8 cellular contexts compared by ENCODE assay signal in the genomic region with DNA sequence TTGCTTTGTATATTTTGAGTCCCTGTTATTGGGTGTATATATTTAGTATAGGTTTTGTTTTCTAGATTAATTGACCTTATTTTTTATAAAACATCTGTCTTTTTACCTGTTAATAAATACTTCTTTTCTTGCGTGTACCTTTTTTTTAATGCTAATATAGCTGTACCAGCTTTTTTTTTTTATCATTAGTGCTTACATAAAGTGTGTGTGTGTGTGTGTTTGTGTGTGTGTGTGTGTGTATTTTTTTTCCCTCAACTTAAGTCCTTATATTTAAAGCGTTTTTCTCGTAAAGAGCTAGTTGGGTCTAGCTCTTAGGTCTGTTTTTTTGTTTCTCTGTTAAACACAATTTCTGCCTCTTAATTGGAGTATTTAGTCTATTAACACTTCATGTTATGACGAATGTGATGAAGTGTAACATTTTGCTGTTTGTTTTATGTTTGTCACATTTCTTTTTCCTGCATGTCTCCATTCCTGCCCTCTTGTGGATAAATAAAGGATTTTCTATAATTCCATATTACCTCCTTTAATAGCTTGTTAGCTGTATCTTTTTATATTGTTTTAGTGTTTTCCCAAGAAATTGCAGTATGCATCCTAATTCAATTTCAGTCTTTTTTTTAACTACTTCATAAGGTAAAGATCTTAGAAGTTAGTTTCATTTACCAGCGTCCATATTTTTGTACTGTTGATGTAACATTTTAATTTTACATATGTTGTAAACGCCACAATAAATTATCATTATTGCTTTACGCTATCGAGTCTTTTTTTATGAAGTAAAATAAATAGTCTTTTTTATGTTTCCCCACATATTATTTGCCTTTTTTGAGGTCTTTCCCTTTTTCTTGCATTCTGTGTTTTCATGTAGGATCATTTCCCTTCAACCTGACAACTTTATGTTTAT. TPM values are rescaled to one million over a fixed set of nuclear protein-coding genes. Genes with fewer than 3 reads are reported as not detected.
DNase-seq lines count a peak whose midpoint lies in the region; TF ChIP-seq lines count a peak whose summit lies in the region.

No MANE protein-coding gene starts in this region.

- H3K9me3 ChIP-seq in Peyer's patch = no peaks in the 10 kb centered on the region
- no peaks in the 10 kb centered on the region for H3K9me3 ChIP-seq in esophagus muscularis mucosa
- no peaks in the 10 kb centered on the region for H3K9me3 ChIP-seq in tibial nerve

- H3K4me1 ChIP-seq in Peyer's patch (peaks cover 0 to 29% (median 9%) of the 10 kb centered on the region in 4 donors), esophagus muscularis mucosa (peaks cover 36 to 68% (median 54%) of the 10 kb centered on the region in 4 donors), tibial nerve (peaks cover 0 to 64% (median 28%) of the 10 kb centered on the region in 4 donors)

- no peaks in the 10 kb centered on the region for H3K9me3 Mint-ChIP-seq in activated naive CD4-positive, alpha-beta T cell treated with anti-CD3 and anti-CD28 coated beads, Interleukin-2, amount 10 ng/mL, durations not matched to agents 7 days and 5 days

- no peak for DNase-seq in activated naive CD4-positive, alpha-beta T cell treated with anti-CD3 and anti-CD28 coated beads, Interleukin-2, amount 10 ng/mL, durations not matched to agents 7 days and 5 days
- no peak for DNase-seq in activated naive CD4-positive, alpha-beta T cell treated with Interleukin-2 at 50 U/mL for 16 hours
- DNase-seq in Peyer's patch = no peak
- DNase-seq in esophagus muscularis mucosa (ENCODE audit: extremely low spot score) = no peak
- DNase-seq in tibial nerve (ENCODE audit: low spot score in 2 of 2) = no peak
- DNase-seq in AG08396 (ENCODE audit: low spot score) = no peak
- DNase-seq in T-helper 9 cell = no peak
- DNase-seq in NCI-H2081 treated with DMSO at 0.1 percent for 48 hours (lab: John Stamatoyannopoulos, UW) = no peak

- TF ChIP-seq CTCF in Peyer's patch (IDR thresholded peaks at IDR 0.05) (peak in 5 of 6 experiments; percentile 19 to 53 (median 39)), esophagus muscularis mucosa (IDR thresholded peaks at IDR 0.05) (peak; percentile 27 to 44 (median 38)), tibial nerve (IDR thresholded peaks at IDR 0.05) (peak; percentile 28 to 57 (median 43))

- H3K4me3 ChIP-seq in Peyer's patch = no peak overlapping the region
- no peak overlapping the region for H3K4me3 ChIP-seq in esophagus muscularis mucosa
- H3K4me3 ChIP-seq in tibial nerve = no peak overlapping the region

- H3K27ac Mint-ChIP-seq in activated naive CD4-positive, alpha-beta T cell treated with anti-CD3 and anti-CD28 coated beads, Interleukin-2, amount 10 ng/mL, durations not matched to agents 7 days and 5 days = peak overlapping the region; percentile 43

- intact Hi-C loops in esophagus muscularis mucosa (cut with DNase I) = no loop called here

- WGBS in esophagus muscularis mucosa = 81% methylated on average over 8 of the region's 8 CpGs
- 70 to 71% methylated on average over 8 of the region's 8 CpGs for WGBS in tibial nerve, 2 donors

- peak overlapping the region; percentile 51 for H3K4me3 Mint-ChIP-seq in activated naive CD4-positive, alpha-beta T cell treated with anti-CD3 and anti-CD28 coated beads, Interleukin-2, amount 10 ng/mL, durations not matched to agents 7 days and 5 days

- no peaks in the 10 kb centered on the region for H3K27me3 ChIP-seq in Peyer's patch
- no peaks in the 10 kb centered on the region for H3K27me3 ChIP-seq in esophagus muscularis mucosa
- H3K27me3 ChIP-seq in tibial nerve = no peaks in the 10 kb centered on the region

- peaks cover 50% of the 10 kb centered on the region for H3K4me1 Mint-ChIP-seq in activated naive CD4-positive, alpha-beta T cell treated with anti-CD3 and anti-CD28 coated beads, Interleukin-2, amount 10 ng/mL, durations not matched to agents 7 days and 5 days

- H3K36me3 ChIP-seq in Peyer's patch (peaks cover 0 to 28% (median 0%) of the 10 kb centered on the region in 3 donors), esophagus muscularis mucosa (peaks cover 9 to 41% (median 34%) of the 10 kb centered on the region in 4 donors), tibial nerve (peaks cover 0 to 37% (median 0%) of the 10 kb centered on the region in 3 donors)

- no peaks in the 10 kb centered on the region for H3K27me3 Mint-ChIP-seq in activated naive CD4-positive, alpha-beta T cell treated with anti-CD3 and anti-CD28 coated beads, Interleukin-2, amount 10 ng/mL, durations not matched to agents 7 days and 5 days

- peaks cover 55% of the 10 kb centered on the region for H3K36me3 Mint-ChIP-seq in activated naive CD4-positive, alpha-beta T cell treated with anti-CD3 and anti-CD28 coated beads, Interleukin-2, amount 10 ng/mL, durations not matched to agents 7 days and 5 days

- CTCF ChIA-PET in activated naive CD4-positive, alpha-beta T cell treated with anti-CD3 and anti-CD28 coated beads, Interleukin-2, amount 10 ng/mL, durations not matched to agents 7 days and 5 days (lab: Charles Lee) = interaction anchor here (0.7 to 2.3 kb wide), 10 partner anchors 18 to 487 kb away, joined by 3 to 14 read pairs (median 4); no protein-coding TSS in a partner anchor

- TF ChIP-seq POLR2A in Peyer's patch (IDR thresholded peaks at IDR 0.05) (no peak), esophagus muscularis mucosa (IDR thresholded peaks at IDR 0.05; ENCODE audit: low read depth) (no peak), tibial nerve (IDR thresholded peaks at IDR 0.05) (no peak)

- H3K27ac ChIP-seq in Peyer's patch (no peak overlapping the region), esophagus muscularis mucosa (replicated peaks in 1 of 4) (no peak overlapping the region), tibial nerve (peak overlapping the region in 2 of 4 donors; percentile 32 to 99)

- no peak for TF ChIP-seq EP300 in esophagus muscularis mucosa (IDR thresholded peaks at IDR 0.05)
- no peak for TF ChIP-seq EP300 in tibial nerve (IDR thresholded peaks at IDR 0.05)

RNA-seq across cellular contexts. Expression of gene PRMT2, which starts 4.3 kb away (rescaled TPM):
- 100 to 1,000 TPM in 2 of 4 donors, 10 to 100 TPM in 2; 59.9 to 210 (median 95.0) TPM for total RNA-seq in Peyer's patch
- 100 to 1,000 TPM; 136 to 161 (median 142) TPM for total RNA-seq in esophagus muscularis mucosa
- total RNA-seq in tibial nerve = 100 to 1,000 TPM; 104 to 132 (median 115) TPM

RNA-seq across cellular contexts. Expression of gene S100B, which starts 34.9 kb away (rescaled TPM):
- total RNA-seq in Peyer's patch (1 to 10 TPM in 3 of 4 donors, not detected in 1; 1.8 to 9.1 (median 3.4) TPM), esophagus muscularis mucosa (10 to 100 TPM; 16.0 to 38.2 (median 30.7) TPM), tibial nerve (1,000 to 10,000 TPM in 1 of 4 donors, 100 to 1,000 TPM in 3; 260 to 1,153 (median 828) TPM)

Comparison
In these comparisons a context has a peak if more than half of its experiments do, and no peak if none do; other contexts are left out.
1. RNA of gene S100B, which starts 34.9 kb away (total RNA-seq): 260 to 1,153 TPM in tibial nerve; 16.0 to 38.2 TPM in esophagus muscularis mucosa and 1.8 to 9.1 TPM in Peyer's patch; every median in the first group is over 4 times any median in the second.
2. Peak in every context shown above with its lines, with median percentiles within 50 percentile points of each other: CTCF ChIP-seq.